In the genomic region with DNA sequence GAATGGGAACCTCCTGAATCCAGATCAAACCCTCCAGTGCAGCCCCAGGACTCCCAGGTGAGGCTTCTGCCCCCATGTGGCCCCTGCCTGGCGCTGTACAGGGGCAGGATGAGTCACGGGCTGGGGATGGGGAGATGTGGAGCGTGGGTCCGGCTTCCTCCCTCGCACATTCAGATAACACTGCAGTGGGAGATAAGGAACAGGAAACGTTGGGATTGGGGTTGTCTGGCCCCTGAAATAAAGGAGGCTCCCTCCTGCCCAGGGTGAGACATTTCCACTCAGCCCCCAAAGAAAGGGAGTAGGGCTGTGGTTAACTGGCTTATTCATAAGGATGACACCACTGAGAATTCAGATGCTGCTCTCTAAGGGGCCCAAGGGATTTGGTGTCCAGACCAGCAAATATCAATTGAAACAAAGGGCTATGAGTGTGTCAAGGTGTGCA, we compare ENCODE assay signal across 10 cellular contexts. TPM values are rescaled to one million over a fixed set of nuclear protein-coding genes. Genes with fewer than 3 reads are reported as not detected.
DNase-seq lines count a peak whose midpoint lies in the region; ATAC-seq, FAIRE-seq and TF ChIP-seq lines count a peak whose summit lies in the region.
"Had no signal": no experiment of that assay in that cellular context is flagged by ENCODE, and none has a peak within 500 bp of the region (broad histone marks: within the 10 kb centered on the region; RNA-seq: fewer than 3 reads in every experiment).

No MANE protein-coding gene starts in this region.

- H3K27me3 ChIP-seq in endothelial cell of umbilical vein (ENCODE audit: control insufficient read depth in 2 of 2, insufficient read depth in 2 of 2, low read length in 2 of 2) = no peaks in the 10 kb centered on the region

- no peak overlapping the region for H3K27ac Mint-ChIP-seq in stimulated activated memory B cell treated with anti-CD40 and anti-IgM and Interleukin-4, amounts not matched to agents 10 μg/mL and 1 μg/mL and 100 μg/mL, for 72 hours
- H3K27ac Mint-ChIP-seq: CD14-positive monocyte had no signal

- H3K36me3 ChIP-seq in endothelial cell of umbilical vein (ENCODE audit: control insufficient read depth in 2 of 2, extremely low read depth in 1 of 2, insufficient read depth in 2 of 2, low read length in 2 of 2) = peaks cover 0 to 2% of the 10 kb centered on the region in 2 experiments

- H2AFZ ChIP-seq in endothelial cell of umbilical vein (ENCODE audit: low read depth, low read length) = no peak overlapping the region

- no peaks in the 10 kb centered on the region for H3K9me1 ChIP-seq in endothelial cell of umbilical vein (replicated peaks; ENCODE audit: control insufficient read depth, extremely low read depth, insufficient read depth, low read length)

- peaks cover 45% of the 10 kb centered on the region for H3K27me3 Mint-ChIP-seq in stimulated activated memory B cell treated with anti-CD40 and anti-IgM and Interleukin-4, amounts not matched to agents 10 μg/mL and 1 μg/mL and 100 μg/mL, for 72 hours

- H3K9me3 Mint-ChIP-seq in stimulated activated memory B cell treated with anti-CD40 and anti-IgM and Interleukin-4, amounts not matched to agents 10 μg/mL and 1 μg/mL and 100 μg/mL, for 72 hours = no peaks in the 10 kb centered on the region
- H3K9me3 Mint-ChIP-seq: CD14-positive monocyte had no signal

- CTCF ChIA-PET in endothelial cell of umbilical vein (lab: Charles Lee) = interaction anchor here (1.0 to 12.6 kb wide), 6 partner anchors 20 to 337 kb away, joined by 3 to 583 read pairs (median 8); no protein-coding TSS in a partner anchor

- H3K4me2 ChIP-seq in endothelial cell of umbilical vein (ENCODE audit: insufficient read depth, low read length) = no peak overlapping the region

- H3K4me3 ChIP-seq in NB4 (ENCODE audit: low read depth, low read length) (no peak overlapping the region), endothelial cell of umbilical vein (replicated peaks in 1 of 3; ENCODE audit: insufficient read depth in 1 of 3, low read depth in 1 of 3, low read length in 3 of 3) (no peak overlapping the region)

- no peak overlapping the region for H3K27ac ChIP-seq in endothelial cell of umbilical vein (ENCODE audit: insufficient read depth, low read depth, low read length)

- peaks cover 5% of the 10 kb centered on the region for H3K4me1 Mint-ChIP-seq in stimulated activated memory B cell treated with anti-CD40 and anti-IgM and Interleukin-4, amounts not matched to agents 10 μg/mL and 1 μg/mL and 100 μg/mL, for 72 hours
- H3K4me1 Mint-ChIP-seq: CD14-positive monocyte had no signal

- TF ChIP-seq CTCF in NB4 (IDR thresholded peaks at IDR 0.05; ENCODE audit: low read depth, low read length) = peak; percentile 38
- peak in 1 of 2 donors; percentile 41 for TF ChIP-seq CTCF in endothelial cell of umbilical vein (IDR thresholded peaks at IDR 0.05; ENCODE audit: extremely low read depth in 1 of 2, insufficient read depth in 1 of 2, low read depth in 1 of 2, low read length in 2 of 2)

- H3K4me1 ChIP-seq in endothelial cell of umbilical vein (ENCODE audit: control insufficient read depth, extremely low read depth, insufficient read depth, low read length) = peaks cover 8% of the 10 kb centered on the region

- no peak for TF ChIP-seq POLR2A in NB4 (IDR thresholded peaks at IDR 0.05; ENCODE audit: extremely low read depth, insufficient read length)
- no peak for TF ChIP-seq POLR2A in endothelial cell of umbilical vein (IDR thresholded peaks at IDR 0.05; ENCODE audit: low read depth, low read length)

- no peak overlapping the region for H3K4me3 Mint-ChIP-seq in stimulated activated memory B cell treated with anti-CD40 and anti-IgM and Interleukin-4, amounts not matched to agents 10 μg/mL and 1 μg/mL and 100 μg/mL, for 72 hours
- H3K4me3 Mint-ChIP-seq: CD14-positive monocyte had no signal

- H3K9ac ChIP-seq in endothelial cell of umbilical vein (replicated peaks; ENCODE audit: extremely low read depth, insufficient read depth, low read length) = no peak overlapping the region

- no peaks in the 10 kb centered on the region for H3K79me2 ChIP-seq in endothelial cell of umbilical vein (ENCODE audit: control insufficient read depth, insufficient read depth, low read length)

- intact Hi-C loops in endothelial cell of umbilical vein (cut with micrococcal nuclease) = loop anchor here (5.0 kb wide), 3 partner anchors 67 to 442 kb away; no protein-coding TSS in a partner anchor

- no peaks in the 10 kb centered on the region for H3K9me3 ChIP-seq in endothelial cell of umbilical vein (replicated peaks; ENCODE audit: control insufficient read depth, insufficient read depth, low read length)

- peak; percentile 17 for ATAC-seq in stimulated activated memory B cell treated with anti-CD40 and anti-IgM and Interleukin-4, amounts not matched to agents 10 μg/mL and 1 μg/mL and 100 μg/mL, for 72 hours

- DNase-seq in NCI-H82 (lab: John Stamatoyannopoulos, UW) (peak; percentile 56), NCI-H82 treated with DMSO at 0.1 percent for 48 hours (lab: John Stamatoyannopoulos, UW; ENCODE audit: unreplicated experiment) (no peak), NB4 (ENCODE audit: low read depth) (peak; percentile 85), endothelial cell of umbilical vein (ENCODE audit: low read depth, low spot score) (peak; percentile 43), NCI-H2029 treated with DMSO at 0.1 percent for 48 hours (lab: John Stamatoyannopoulos, UW) (no peak), NCI-H1436 (lab: John Stamatoyannopoulos, UW) (no peak)
- no peak for DNase-seq in activated CD8-positive, alpha-beta memory T cell treated with anti-CD3 and anti-CD28 coated beads, Interleukin-2, amount 50 U/mL, for 48 hours
- DNase-seq: T-helper 2 cell had no signal

- no peaks in the 10 kb centered on the region for H4K20me1 ChIP-seq in endothelial cell of umbilical vein (replicated peaks; ENCODE audit: control insufficient read depth, extremely low read depth, insufficient read depth, low read length)

- dilution Hi-C loops in endothelial cell of umbilical vein (cut with MboI; ENCODE audit: extremely low pct_ligation_motif_present, low sequenced_read_pairs) = no loop called here

- FAIRE-seq in endothelial cell of umbilical vein (lab: Jason Lieb, UNC) = no peak

- no TSS peak for BruUV-seq in endothelial cell of umbilical vein (replicated peaks; lab: Mats Ljungman, UMichigan)

- no peaks in the 10 kb centered on the region for H3K36me3 Mint-ChIP-seq in stimulated activated memory B cell treated with anti-CD40 and anti-IgM and Interleukin-4, amounts not matched to agents 10 μg/mL and 1 μg/mL and 100 μg/mL, for 72 hours
- H3K36me3 Mint-ChIP-seq: CD14-positive monocyte had no signal

- POLR2A ChIA-PET in endothelial cell of umbilical vein (lab: Charles Lee) = no interaction called here

TF ChIP-seq in endothelial cell of umbilical vein, 7 proteins besides CTCF, POLR2A, EP300 and RAD21:
- TF ChIP-seq GATA2 (IDR thresholded peaks at IDR 0.05; ENCODE audit: insufficient read depth, insufficient read length, low read depth, low read length) (peak; percentile 67), POLR2AphosphoS5 (IDR thresholded peaks at IDR 0.05; ENCODE audit: insufficient read depth, low read depth, low read length) (no peak), FOS (IDR thresholded peaks at IDR 0.05; ENCODE audit: borderline replicate concordance, insufficient read depth, low read length) (peak; percentile 49)
TF ChIP-seq in endothelial cell of umbilical vein: peak in this region for 2.

RNA-seq across cellular contexts. Expression of gene IGFBP5, which starts 30.7 kb away (rescaled TPM):
- total RNA-seq in endothelial cell of umbilical vein = 0.05 TPM in 1 of 2 replicates, not detected in the other
- 0.03 and 0.06 TPM in 2 replicates for polyA plus RNA-seq in endothelial cell of umbilical vein
- 0.17 and 0.18 TPM in 2 replicates for polyA plus RNA-seq in endothelial cell of umbilical vein (2011; cell fraction: cytosol; rRNA removed)
- 0.11 TPM in 1 of 2 replicates, not detected in the other for polyA plus RNA-seq in endothelial cell of umbilical vein (2011; cell fraction: nucleus; rRNA removed)
- polyA plus RNA-seq in endothelial cell of umbilical vein (2012) = 0.05 and 0.10 TPM in 2 replicates
- polyA minus RNA-seq in endothelial cell of umbilical vein = not detected in 2 replicates
- not detected for polyA minus RNA-seq in endothelial cell of umbilical vein (2011; cell fraction: cytosol; rRNA and poly(A)+ RNA removed)
- 0.34 TPM in 1 of 2 replicates, not detected in the other for polyA minus RNA-seq in endothelial cell of umbilical vein (2011; cell fraction: nucleus; rRNA and poly(A)+ RNA removed)
- polyA plus RNA-seq: CD14-positive monocyte had no signal

RNA-seq across cellular contexts. Expression of gene IGFBP2, which starts 31.4 kb away (rescaled TPM):
- 212 and 229 TPM in 2 replicates for total RNA-seq in endothelial cell of umbilical vein
- 261 and 387 TPM in 2 replicates for polyA plus RNA-seq in endothelial cell of umbilical vein
- 176 and 229 TPM in 2 replicates for polyA plus RNA-seq in endothelial cell of umbilical vein (2011; cell fraction: cytosol; rRNA removed)
- polyA plus RNA-seq in endothelial cell of umbilical vein (2011; cell fraction: nucleus; rRNA removed) = 67.7 and 72.0 TPM in 2 replicates
- 165 and 239 TPM in 2 replicates for polyA plus RNA-seq in endothelial cell of umbilical vein (2012)
- polyA minus RNA-seq in endothelial cell of umbilical vein = 54.2 and 57.8 TPM in 2 replicates
- polyA minus RNA-seq in endothelial cell of umbilical vein (2011; cell fraction: cytosol; rRNA and poly(A)+ RNA removed) = not detected
- polyA minus RNA-seq in endothelial cell of umbilical vein (2011; cell fraction: nucleus; rRNA and poly(A)+ RNA removed) = 9.4 and 17.5 TPM in 2 replicates
- polyA plus RNA-seq: CD14-positive monocyte had no signal

Comparison
In these comparisons a context has a peak if more than half of its experiments do, and no peak if none do; other contexts are left out.
1. DNase-seq: peak in NCI-H82 (single experiment), NB4 (single experiment) and endothelial cell of umbilical vein (single experiment); none in NCI-H82 treated with DMSO at 0.1 percent for 48 hours (single experiment), NCI-H2029 treated with DMSO at 0.1 percent for 48 hours (single experiment), NCI-H1436 (single experiment) and activated CD8-positive, alpha-beta memory T cell treated with anti-CD3 and anti-CD28 coated beads, Interleukin-2, amount 50 U/mL, for 48 hours (single experiment).